In genomic region chr22:48507595-48508350, GRCh38 we compare ENCODE assay signal across 2 cellular contexts.
TF ChIP-seq lines count a peak whose summit lies in the region.

No MANE protein-coding gene starts in this region.

TF ChIP-seq in GM23338, 12 proteins besides CTCF, POLR2A, EP300 and RAD21 (continued from another document):
- no peak for TF ChIP-seq ETS1 (IDR thresholded peaks at IDR 0.05)
- TF ChIP-seq EZH2phosphoT487 (IDR thresholded peaks at IDR 0.05; ENCODE audit: unreplicated experiment): no peak
- no peak for TF ChIP-seq POLR2AphosphoS5 (IDR thresholded peaks at IDR 0.05; ENCODE audit: low read depth)
- no peak for TF ChIP-seq REST (IDR thresholded peaks at IDR 0.05; ENCODE audit: unreplicated experiment)
- TF ChIP-seq ZNF462 (CRISPR knock-in tag; IDR thresholded peaks at IDR 0.05): no peak
- TF ChIP-seq ZNF331 (CRISPR knock-in tag; IDR thresholded peaks at IDR 0.05; ENCODE audit: low read depth): no peak
- TF ChIP-seq STAT1 (IDR thresholded peaks at IDR 0.05; ENCODE audit: unreplicated experiment): no peak
TF ChIP-seq in GM23338: peak in this region for 0.

TF ChIP-seq in WTC11, 78 proteins besides CTCF, POLR2A, EP300 and RAD21 (continued from another document):
- TF ChIP-seq MAX (CRISPR knock-in tag; IDR thresholded peaks at IDR 0.05) (no peak), CREM (CRISPR knock-in tag; IDR thresholded peaks at IDR 0.05) (no peak), ERG (CRISPR knock-in tag; IDR thresholded peaks at IDR 0.05) (no peak), ZBTB43 (CRISPR knock-in tag; IDR thresholded peaks at IDR 0.05) (no peak), MYBL2 (CRISPR knock-in tag; IDR thresholded peaks at IDR 0.05) (no peak), GRHL2 (CRISPR knock-in tag; IDR thresholded peaks at IDR 0.05; ENCODE audit: insufficient replicate concordance, severe bottlenecking) (no peak), PRRX2 (CRISPR knock-in tag; IDR thresholded peaks at IDR 0.05) (no peak)
